Comparison of ENCODE assay signal across 9 cellular contexts in the genomic region with DNA sequence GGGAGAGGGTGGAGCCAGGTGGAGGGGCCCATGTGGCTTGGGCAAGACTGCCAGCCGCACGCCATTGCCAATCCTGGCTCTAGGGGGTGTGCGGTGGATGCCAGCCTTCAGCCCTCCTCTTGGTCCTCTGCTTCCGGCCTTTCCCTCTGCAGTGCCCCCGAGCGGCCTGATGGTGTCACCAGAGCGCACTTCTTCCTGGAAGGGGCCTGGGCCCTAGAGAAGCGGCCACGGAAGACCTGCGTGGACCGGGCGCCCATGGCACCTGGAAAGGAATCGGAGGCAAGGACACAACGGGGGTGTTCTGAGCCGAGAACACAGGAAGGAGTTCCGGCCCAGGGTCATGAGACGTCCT.
DNase-seq lines count a peak whose midpoint lies in the region; ATAC-seq, FAIRE-seq and TF ChIP-seq lines count a peak whose summit lies in the region.
"Had no signal": no experiment of that assay in that cellular context is flagged by ENCODE, and none has a peak within 500 bp of the region (broad histone marks: within the 10 kb centered on the region; RNA-seq: fewer than 3 reads in every experiment).

No MANE protein-coding gene starts in this region.

- peak overlapping the region; percentile 50 for H2AFZ ChIP-seq in HCT116 (ENCODE audit: low read depth, low read length, poor library complexity, severe bottlenecking)

- peak; percentile 72 for TF ChIP-seq RAD21 in HCT116 (IDR thresholded peaks at IDR 0.05; ENCODE audit: low read depth)

- no peak for FAIRE-seq in kidney (lab: Jason Lieb, UNC)

- RAD21 ChIA-PET in HCT116 (lab: Charles Lee; ENCODE audit: low non-redundant PET in 1 of 2, low total read pairs in 2 of 2, uncharacterized antibody in 2 of 2, unreplicated experiment in 2 of 2) = no interaction called here

- H3K9me3 Mint-ChIP-seq in activated CD4-positive, alpha-beta T cell treated with anti-CD3 and anti-CD28 coated beads for 36 hours (ENCODE audit: low read depth) = no peaks in the 10 kb centered on the region

- peak; percentile 87 for ATAC-seq in activated CD4-positive, alpha-beta T cell treated with anti-CD3 and anti-CD28 coated beads for 36 hours
- ATAC-seq in HCT116 = peak; percentile 99

- H3K4me3 ChIP-seq in HCT116 (replicated peaks in 1 of 2; ENCODE audit: low read depth in 1 of 2, low read length in 2 of 2) = peak overlapping the region; percentile 21 to 28; a peak in 3 of 4 replicates
- H3K4me3 ChIP-seq in kidney (ENCODE audit: low read length in 2 of 2) = peak overlapping the region; percentile 44

- H3K4me2 ChIP-seq in HCT116 (ENCODE audit: low read length) = peak overlapping the region; percentile 63

- H3K9me3 ChIP-seq in HCT116 (ENCODE audit: control insufficient read depth in 1 of 2, insufficient read depth in 1 of 2, low read depth in 1 of 2, low read length in 2 of 2) (no peaks in the 10 kb centered on the region), kidney (ENCODE audit: control insufficient read depth in 1 of 2, low read length in 2 of 2) (peaks cover 0 to 5% of the 10 kb centered on the region in 2 donors)

- no peak for TF ChIP-seq POLR2A in HCT116 (IDR thresholded peaks at IDR 0.05; ENCODE audit: borderline replicate concordance, extremely low read depth, insufficient read depth, insufficient read length)

- H3K9ac ChIP-seq in HCT116 (ENCODE audit: low read length) (peak overlapping the region; percentile 37; the same call in 1 of the 2 replicates), kidney (ENCODE audit: low read length in 2 of 2) (peak overlapping the region in 1 of 2 donors; percentile 38)

- H3K4me3 Mint-ChIP-seq in activated CD4-positive, alpha-beta T cell treated with anti-CD3 and anti-CD28 coated beads for 36 hours = no peak overlapping the region
- H3K4me3 Mint-ChIP-seq: CD4-positive, alpha-beta memory T cell had no signal

- H3K36me3 ChIP-seq in HCT116 (ENCODE audit: control insufficient read depth in 1 of 2, insufficient read depth in 2 of 2, low read length in 2 of 2) (no peaks in the 10 kb centered on the region), kidney (ENCODE audit: control insufficient read depth in 1 of 2, insufficient read depth in 2 of 2, low read length in 2 of 2) (no peaks in the 10 kb centered on the region)

- H3K9me2 ChIP-seq in HCT116 (ENCODE audit: insufficient read depth) = no peaks in the 10 kb centered on the region

- TF ChIP-seq CTCF in HCT116 (IDR thresholded peaks at IDR 0.05 in 2 of 3, conservative IDR thresholded peaks at IDR 0.05 in 1 of 3; ENCODE audit: borderline replicate concordance in 1 of 3, insufficient read depth in 1 of 3, low read depth in 2 of 3, low read length in 2 of 3) (peak; percentile 77 to 94 (median 90)), kidney (IDR thresholded peaks at IDR 0.05; ENCODE audit: borderline replicate concordance, extremely low read depth, insufficient read depth) (peak; percentile 75)

- intact Hi-C loops in activated CD4-positive, alpha-beta T cell treated with anti-CD3 and anti-CD28 coated beads for 36 hours (cut with DNase I, micrococcal nuclease) = no loop called here
- intact Hi-C loops in HCT116 (cut with micrococcal nuclease) (loop anchor here (5.0 to 10.0 kb wide), 2 partner anchors 426 to 1061 kb away; no protein-coding TSS in a partner anchor), kidney (cut with DNase I) (no loop called here)

- H3K36me3 Mint-ChIP-seq in activated CD4-positive, alpha-beta T cell treated with anti-CD3 and anti-CD28 coated beads for 36 hours (ENCODE audit: low read depth) = no peaks in the 10 kb centered on the region
- H3K36me3 Mint-ChIP-seq: CD4-positive, alpha-beta memory T cell had no signal

- H3K4me1 ChIP-seq in HCT116 (ENCODE audit: control insufficient read depth in 1 of 2, insufficient read depth in 2 of 2, low read length in 2 of 2) (peaks cover 0 to 9% of the 10 kb centered on the region in 2 experiments; a peak in 3 of 4 replicates), kidney (ENCODE audit: control insufficient read depth in 1 of 2, insufficient read depth in 1 of 2, low read depth in 1 of 2, low read length in 2 of 2) (peaks cover 0 to 8% of the 10 kb centered on the region in 2 donors)

- no peak overlapping the region for H3K27ac Mint-ChIP-seq in activated CD4-positive, alpha-beta T cell treated with anti-CD3 and anti-CD28 coated beads for 36 hours
- H3K27ac Mint-ChIP-seq: CD4-positive, alpha-beta memory T cell had no signal

- H3K27ac ChIP-seq in HCT116 (ENCODE audit: low read depth, low read length) (no peak overlapping the region), kidney (ENCODE audit: low read depth in 2 of 2, low read length in 2 of 2) (peak overlapping the region; percentile 65 to 70)

- BruUV-seq in HCT116 (replicated peaks; lab: Mats Ljungman, UMichigan) = no TSS peak

- CTCF ChIA-PET in activated CD4-positive, alpha-beta T cell treated with anti-CD3 and anti-CD28 coated beads for 36 hours (lab: Charles Lee) = interaction anchor here (1.0 kb wide), 1 partner anchor 49 kb away, joined by 3 read pairs; no protein-coding TSS in a partner anchor
- CTCF ChIA-PET in HCT116 (lab: Charles Lee) = no interaction called here

- peaks cover 12% of the 10 kb centered on the region for H3K27me3 Mint-ChIP-seq in activated CD4-positive, alpha-beta T cell treated with anti-CD3 and anti-CD28 coated beads for 36 hours

- no peaks in the 10 kb centered on the region; the same call in 1 of the 2 replicates for H3K27me3 ChIP-seq in HCT116 (ENCODE audit: insufficient read depth, low read length)

- DNase-seq in activated CD4-positive, alpha-beta T cell treated with anti-CD3 and anti-CD28 coated beads for 36 hours = peak; percentile 73
- no peak for DNase-seq in activated CD4-positive, alpha-beta T cell treated with anti-CD3 and anti-CD28 coated beads, Interleukin-2, amount 50 U/mL, for 4 hours
- peak; percentile 59 for DNase-seq in HCT116 (ENCODE audit: low read depth, low spot score)
- DNase-seq in Kasumi-1 (lab: John Stamatoyannopoulos, UW) = peak; percentile 57 to 61
- DNase-seq in RPMI8226 = peak; percentile 78
- DNase-seq in cerebellum (ENCODE audit: low spot score) = peak; percentile 23
- peak; percentile 93 for DNase-seq in kidney
- peak; percentile 13 for DNase-seq in stimulated activated CD4-positive, alpha-beta T cell treated with anti-CD3 and anti-CD28 coated beads, Interleukin-4, amount 100 ng/mL, for 1 hour

- no peaks in the 10 kb centered on the region for H3K4me1 Mint-ChIP-seq in activated CD4-positive, alpha-beta T cell treated with anti-CD3 and anti-CD28 coated beads for 36 hours

- no peaks in the 10 kb centered on the region for H4K20me1 ChIP-seq in HCT116 (ENCODE audit: insufficient read depth)

- no peaks in the 10 kb centered on the region for H3K79me2 ChIP-seq in HCT116 (ENCODE audit: insufficient read depth, low read length)

- POLR2A ChIA-PET in activated CD4-positive, alpha-beta T cell treated with anti-CD3 and anti-CD28 coated beads for 36 hours (lab: Charles Lee) = no interaction called here
- POLR2A ChIA-PET in HCT116 (lab: Charles Lee) = no interaction called here

TF ChIP-seq in HCT116, 20 proteins besides CTCF, POLR2A, EP300 and RAD21 (continues in another document):
- TF ChIP-seq JUND (IDR thresholded peaks at IDR 0.05) = no peak
- no peak for TF ChIP-seq SRF (IDR thresholded peaks at IDR 0.05; ENCODE audit: low read depth)
- peak; percentile 59 for TF ChIP-seq YY1 (IDR thresholded peaks at IDR 0.05; ENCODE audit: extremely low read depth, insufficient replicate concordance, low read depth, low read length)
- TF ChIP-seq EGR1 (IDR thresholded peaks at IDR 0.05; ENCODE audit: low read depth) = no peak
- TF ChIP-seq TCF7L2 (IDR thresholded peaks at IDR 0.05; ENCODE audit: borderline replicate concordance, extremely low read depth, insufficient read depth, insufficient read length) = no peak
- TF ChIP-seq FOSL1 (IDR thresholded peaks at IDR 0.05; ENCODE audit: low read depth) = no peak
- TF ChIP-seq ELF1 (IDR thresholded peaks at IDR 0.05; ENCODE audit: borderline replicate concordance, low read depth) = peak; percentile 64
- no peak for TF ChIP-seq ZBTB33 (IDR thresholded peaks at IDR 0.05; ENCODE audit: extremely low read depth, insufficient replicate concordance, low read length)
- TF ChIP-seq CEBPB (IDR thresholded peaks at IDR 0.05; ENCODE audit: low read depth) = no peak
- TF ChIP-seq SIN3A (IDR thresholded peaks at IDR 0.05; ENCODE audit: low read depth) = no peak
- no peak for TF ChIP-seq MAX (IDR thresholded peaks at IDR 0.05)
- TF ChIP-seq ZFX (IDR thresholded peaks at IDR 0.05) = no peak; the same call in 1 of the 2 replicates
- 0 out of 2 replicates have a peak, but pooled peaks have one; percentile 29 for TF ChIP-seq CBX3 (IDR thresholded peaks at IDR 0.05; ENCODE audit: low read depth)
- TF ChIP-seq EZH2 (IDR thresholded peaks at IDR 0.05) = no peak

Comparison
In these comparisons a context has a peak if more than half of its experiments do, and no peak if none do; other contexts are left out.
1. DNase-seq: peak in activated CD4-positive, alpha-beta T cell treated with anti-CD3 and anti-CD28 coated beads for 36 hours (single experiment), HCT116 (single experiment), Kasumi-1 (2 of 2), RPMI8226 (single experiment), cerebellum (single experiment), kidney (single experiment) and stimulated activated CD4-positive, alpha-beta T cell treated with anti-CD3 and anti-CD28 coated beads, Interleukin-4, amount 100 ng/mL, for 1 hour (single experiment); none in activated CD4-positive, alpha-beta T cell treated with anti-CD3 and anti-CD28 coated beads, Interleukin-2, amount 50 U/mL, for 4 hours (0 of 2).